18 cellular contexts compared by ENCODE assay signal in the genomic region with DNA sequence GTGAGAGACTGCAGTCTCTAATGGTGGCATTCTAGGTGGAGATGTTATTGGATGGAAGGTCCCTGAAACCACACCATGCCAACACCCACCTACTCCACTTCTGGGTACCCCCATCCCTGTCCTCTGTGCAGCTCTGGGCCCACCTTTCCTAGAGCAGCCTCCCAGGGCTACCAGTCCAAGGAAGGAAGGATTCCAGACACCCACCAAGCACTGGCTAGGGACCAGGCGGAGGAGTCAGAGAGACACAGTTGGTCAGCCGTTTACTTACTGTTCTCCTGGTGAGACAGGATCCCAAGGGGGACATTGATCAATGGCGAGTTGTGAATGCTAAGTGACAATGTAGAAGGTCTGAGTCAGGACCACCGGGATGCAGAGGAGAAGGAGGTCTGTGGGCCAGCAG.
A peak's percentile ranks its signal among the peaks of the same experiment; 100 is the strongest.
DNase-seq lines count a peak whose midpoint lies in the region; ATAC-seq and TF ChIP-seq lines count a peak whose summit lies in the region.
"Had no signal": no experiment of that assay in that cellular context is flagged by ENCODE, and none has a peak within 500 bp of the region (broad histone marks: within the 10 kb centered on the region; RNA-seq: fewer than 3 reads in every experiment).

No MANE protein-coding gene starts in this region.

- H3K27me3 ChIP-seq in endodermal cell (ENCODE audit: control insufficient read depth, insufficient read depth, low read length, poor library complexity, severe bottlenecking): no peaks in the 10 kb centered on the region
- H3K27me3 ChIP-seq: BLaER1 had no signal

- H3K4me1 ChIP-seq in endodermal cell (ENCODE audit: control insufficient read depth, insufficient read depth, low read length): no peaks in the 10 kb centered on the region
- H3K4me1 ChIP-seq: BLaER1, Caco-2, HAP-1 had no signal

- WGBS in endodermal cell (ENCODE audit: insufficient coverage in 1 of 2, insufficient read length in 1 of 2), 2 experiments: 82 to 85% methylated on average over 4 of the region's 4 CpGs

- intact Hi-C loops in activated CD4-positive, alpha-beta T cell treated with anti-CD3 and anti-CD28 coated beads, Interleukin-2, amount 10 ng/mL, durations not matched to agents 24 days and 14 days (cut with micrococcal nuclease): no loop called here

- CTCF ChIA-PET in activated CD8-positive, alpha-beta memory T cell treated with anti-CD3 and anti-CD28 coated beads, Interleukin-2, amount 10 ng/mL, durations not matched to agents 7 days and 5 days (lab: Charles Lee): no interaction called here

- H3K27ac ChIP-seq in endodermal cell (ENCODE audit: low read depth, low read length): no peak overlapping the region
- H3K27ac ChIP-seq: 22Rv1, BLaER1, C4-2B had no signal

- no peaks in the 10 kb centered on the region for H3K36me3 Mint-ChIP-seq in activated CD8-positive, alpha-beta memory T cell treated with anti-CD3 and anti-CD28 coated beads, Interleukin-2, amount 10 ng/mL, durations not matched to agents 7 days and 5 days
- no peaks in the 10 kb centered on the region for H3K36me3 Mint-ChIP-seq in endodermal cell (ENCODE audit: low read depth)
- H3K36me3 Mint-ChIP-seq in neural crest cell (ENCODE audit: low read depth): no peaks in the 10 kb centered on the region
- H3K36me3 Mint-ChIP-seq in activated CD4-positive, alpha-beta T cell treated with anti-CD3 and anti-CD28 coated beads, Interleukin-2, amount 10 ng/mL, durations not matched to agents 24 days and 14 days (ENCODE audit: low read depth): no peaks in the 10 kb centered on the region
- H3K36me3 Mint-ChIP-seq: CD4-positive, CD25-positive, alpha-beta regulatory T cell; CD8-positive, alpha-beta T cell had no signal

- ATAC-seq in activated CD8-positive, alpha-beta memory T cell treated with anti-CD3 and anti-CD28 coated beads, Interleukin-2, amount 10 ng/mL, durations not matched to agents 7 days and 5 days: no peak
- ATAC-seq: CD8-positive, alpha-beta T cell had no signal

- no peaks in the 10 kb centered on the region for H3K9me3 Mint-ChIP-seq in activated CD8-positive, alpha-beta memory T cell treated with anti-CD3 and anti-CD28 coated beads, Interleukin-2, amount 10 ng/mL, durations not matched to agents 7 days and 5 days (ENCODE audit: low read depth)
- H3K9me3 Mint-ChIP-seq in endodermal cell (no peaks in the 10 kb centered on the region), neural crest cell (no peaks in the 10 kb centered on the region)
- no peaks in the 10 kb centered on the region for H3K9me3 Mint-ChIP-seq in activated CD4-positive, alpha-beta T cell treated with anti-CD3 and anti-CD28 coated beads, Interleukin-2, amount 10 ng/mL, durations not matched to agents 24 days and 14 days
- H3K9me3 Mint-ChIP-seq: CD8-positive, alpha-beta T cell; HFFc6 had no signal

- no peak overlapping the region for H3K9ac ChIP-seq in endodermal cell (ENCODE audit: extremely low read depth, low read length, poor library complexity, severe bottlenecking)
- H3K9ac ChIP-seq: BLaER1 had no signal

- no peak overlapping the region for H3K4me3 ChIP-seq in endodermal cell (ENCODE audit: low read length)
- H3K4me3 ChIP-seq: BLaER1, HAP-1 had no signal

- no peaks in the 10 kb centered on the region for H3K9me3 ChIP-seq in endodermal cell (ENCODE audit: control insufficient read depth, low read length)
- H3K9me3 ChIP-seq: BLaER1, Caco-2, HAP-1 had no signal

- no peak for TF ChIP-seq CTCF in endodermal cell (conservative IDR thresholded peaks at IDR 0.05)
- TF ChIP-seq CTCF in neural crest cell (conservative IDR thresholded peaks at IDR 0.05): no peak

- H3K27me3 Mint-ChIP-seq in activated CD8-positive, alpha-beta memory T cell treated with anti-CD3 and anti-CD28 coated beads, Interleukin-2, amount 10 ng/mL, durations not matched to agents 7 days and 5 days: peaks cover 4% of the 10 kb centered on the region
- H3K27me3 Mint-ChIP-seq in endodermal cell (ENCODE audit: insufficient read depth) (peaks cover 1% of the 10 kb centered on the region), neural crest cell (ENCODE audit: low read depth) (no peaks in the 10 kb centered on the region)
- H3K27me3 Mint-ChIP-seq in activated CD4-positive, alpha-beta T cell treated with anti-CD3 and anti-CD28 coated beads, Interleukin-2, amount 10 ng/mL, durations not matched to agents 24 days and 14 days: no peaks in the 10 kb centered on the region
- H3K27me3 Mint-ChIP-seq: CD4-positive, CD25-positive, alpha-beta regulatory T cell had no signal

- H3K36me3 ChIP-seq in endodermal cell (ENCODE audit: control insufficient read depth, insufficient read depth, low read length): no peaks in the 10 kb centered on the region
- H3K36me3 ChIP-seq: BLaER1, HAP-1 had no signal

- no peak overlapping the region for H3K27ac Mint-ChIP-seq in activated CD8-positive, alpha-beta memory T cell treated with anti-CD3 and anti-CD28 coated beads, Interleukin-2, amount 10 ng/mL, durations not matched to agents 7 days and 5 days
- H3K27ac Mint-ChIP-seq in endodermal cell (no peak overlapping the region), neural crest cell (ENCODE audit: unreplicated experiment) (peak overlapping the region; percentile 1)
- H3K27ac Mint-ChIP-seq in activated CD4-positive, alpha-beta T cell treated with anti-CD3 and anti-CD28 coated beads, Interleukin-2, amount 10 ng/mL, durations not matched to agents 24 days and 14 days: no peak overlapping the region
- H3K27ac Mint-ChIP-seq: B cell; CD8-positive, alpha-beta T cell; HFFc6 had no signal

- no peaks in the 10 kb centered on the region for H3K4me1 Mint-ChIP-seq in activated CD8-positive, alpha-beta memory T cell treated with anti-CD3 and anti-CD28 coated beads, Interleukin-2, amount 10 ng/mL, durations not matched to agents 7 days and 5 days
- H3K4me1 Mint-ChIP-seq in endodermal cell (peaks cover 2% of the 10 kb centered on the region), neural crest cell (no peaks in the 10 kb centered on the region)
- H3K4me1 Mint-ChIP-seq in activated CD4-positive, alpha-beta T cell treated with anti-CD3 and anti-CD28 coated beads, Interleukin-2, amount 10 ng/mL, durations not matched to agents 24 days and 14 days: no peaks in the 10 kb centered on the region
- H3K4me1 Mint-ChIP-seq: B cell; CD4-positive, CD25-positive, alpha-beta regulatory T cell had no signal

- peak; percentile 14 for DNase-seq in activated CD8-positive, alpha-beta memory T cell treated with anti-CD3 and anti-CD28 coated beads, Interleukin-2, amount 10 ng/mL, durations not matched to agents 7 days and 5 days
- no peak for DNase-seq in activated CD8-positive, alpha-beta memory T cell treated with anti-CD3 and anti-CD28 coated beads for 24 hours
- DNase-seq in endodermal cell (peak; percentile 22), neural crest cell (ENCODE audit: low read depth, low spot score) (no peak), SKM-1 (lab: John Stamatoyannopoulos, UW; ENCODE audit: unreplicated experiment) (no peak)
- DNase-seq in activated CD4-positive, alpha-beta T cell treated with anti-CD3 and anti-CD28 coated beads, Interleukin-2, amount 10 ng/mL, durations not matched to agents 24 days and 14 days: no peak
- DNase-seq: Caco-2; CD4-positive, CD25-positive, alpha-beta regulatory T cell; CD8-positive, alpha-beta T cell; DMS153; DND-41; GOT3; HFFc6 had no signal

- H3K4me3 Mint-ChIP-seq in activated CD8-positive, alpha-beta memory T cell treated with anti-CD3 and anti-CD28 coated beads, Interleukin-2, amount 10 ng/mL, durations not matched to agents 7 days and 5 days: no peak overlapping the region
- H3K4me3 Mint-ChIP-seq in endodermal cell: no peak overlapping the region
- no peak overlapping the region for H3K4me3 Mint-ChIP-seq in neural crest cell
- no peak overlapping the region for H3K4me3 Mint-ChIP-seq in activated CD4-positive, alpha-beta T cell treated with anti-CD3 and anti-CD28 coated beads, Interleukin-2, amount 10 ng/mL, durations not matched to agents 24 days and 14 days
- H3K4me3 Mint-ChIP-seq: B cell; CD4-positive, CD25-positive, alpha-beta regulatory T cell; CD8-positive, alpha-beta T cell; HFFc6 had no signal

Comparison
In these comparisons a context has a peak if more than half of its experiments do, and no peak if none do; other contexts are left out.
1. DNase-seq: peak in activated CD8-positive, alpha-beta memory T cell treated with anti-CD3 and anti-CD28 coated beads, Interleukin-2, amount 10 ng/mL, durations not matched to agents 7 days and 5 days (single experiment) and endodermal cell (single experiment); none in activated CD8-positive, alpha-beta memory T cell treated with anti-CD3 and anti-CD28 coated beads for 24 hours (single experiment), neural crest cell (single experiment), activated CD4-positive, alpha-beta T cell treated with anti-CD3 and anti-CD28 coated beads, Interleukin-2, amount 10 ng/mL, durations not matched to agents 24 days and 14 days (single experiment) and SKM-1 (single experiment).